8 cellular contexts compared by ENCODE assay signal in the genomic region with DNA sequence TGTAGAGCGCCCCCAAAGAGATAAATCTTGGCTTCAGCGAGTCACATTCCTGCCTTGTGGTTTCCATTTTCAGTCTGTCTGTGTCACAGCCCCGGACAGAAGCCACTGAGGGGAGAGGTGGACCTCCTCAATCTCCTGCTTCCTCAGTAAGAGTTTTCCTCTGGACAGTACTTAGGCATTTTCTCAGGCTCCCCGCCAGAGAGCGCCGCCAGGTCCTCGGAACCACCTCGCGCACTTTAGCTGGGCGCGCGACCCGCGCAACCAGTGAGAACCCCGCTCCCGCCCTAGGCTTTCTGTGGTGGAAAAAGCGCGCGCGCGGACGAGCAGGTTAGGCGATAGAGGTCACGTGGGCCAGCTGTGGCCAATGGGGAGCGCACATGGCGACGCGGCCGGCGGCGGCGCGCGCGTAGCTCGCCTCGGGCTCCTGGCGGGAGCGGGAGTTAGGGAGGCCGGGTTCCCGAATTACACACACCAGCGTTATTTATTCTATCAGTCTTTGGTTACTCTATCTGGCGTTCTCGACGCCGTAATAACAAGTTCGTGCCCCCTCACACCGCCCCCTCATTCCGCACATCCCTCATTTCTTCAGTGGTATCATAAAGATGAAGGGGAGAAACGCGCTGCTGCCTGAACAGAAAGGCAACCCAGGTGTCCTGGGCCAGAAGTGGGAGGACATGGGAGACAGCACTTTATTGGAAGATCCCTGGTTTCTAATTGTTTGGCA. TPM values are rescaled to one million over a fixed set of nuclear protein-coding genes. Genes with fewer than 3 reads are reported as not detected.
DNase-seq lines count a peak whose midpoint lies in the region; ATAC-seq lines count a peak whose summit lies in the region.

No MANE protein-coding gene starts in this region.

- H3K36me3 ChIP-seq in endocrine pancreas (ENCODE audit: control insufficient read depth, insufficient read depth, low read length): no peaks in the 10 kb centered on the region

- H3K4me1 ChIP-seq in endocrine pancreas (ENCODE audit: control insufficient read depth, insufficient read depth, low read length): no peaks in the 10 kb centered on the region

- no peaks in the 10 kb centered on the region for H3K9me3 ChIP-seq in endocrine pancreas (ENCODE audit: control insufficient read depth, low read length)

- peaks cover 18% of the 10 kb centered on the region for H3K4me1 Mint-ChIP-seq in activated CD8-positive, alpha-beta memory T cell treated with anti-CD3 and anti-CD28 coated beads, Interleukin-2, amount 10 ng/mL, durations not matched to agents 7 days and 5 days

- peak overlapping the region; percentile 79 for H3K4me3 Mint-ChIP-seq in activated CD8-positive, alpha-beta memory T cell treated with anti-CD3 and anti-CD28 coated beads, Interleukin-2, amount 10 ng/mL, durations not matched to agents 7 days and 5 days

- CTCF ChIA-PET in activated CD8-positive, alpha-beta memory T cell treated with anti-CD3 and anti-CD28 coated beads, Interleukin-2, amount 10 ng/mL, durations not matched to agents 7 days and 5 days (lab: Charles Lee): interaction anchor here (0.7 to 2.7 kb wide), 22 partner anchors 9 to 336 kb away, joined by 3 to 24 read pairs (median 4); partner anchors contain the start of genes ETV7, KCTD20, PXT1 and STK38

- peak overlapping the region; percentile 93 for H3K4me3 ChIP-seq in endocrine pancreas (ENCODE audit: control insufficient read depth, insufficient read depth, low read length)

- peak; percentile 90 for ATAC-seq in GM21381 (IDR thresholded peaks at IDR 0.05; ENCODE audit: unreplicated experiment)
- peak; percentile 98 for ATAC-seq in activated CD8-positive, alpha-beta memory T cell treated with anti-CD3 and anti-CD28 coated beads, Interleukin-2, amount 10 ng/mL, durations not matched to agents 7 days and 5 days

- H3K36me3 Mint-ChIP-seq in activated CD8-positive, alpha-beta memory T cell treated with anti-CD3 and anti-CD28 coated beads, Interleukin-2, amount 10 ng/mL, durations not matched to agents 7 days and 5 days: no peaks in the 10 kb centered on the region

- H3K27me3 Mint-ChIP-seq in activated CD8-positive, alpha-beta memory T cell treated with anti-CD3 and anti-CD28 coated beads, Interleukin-2, amount 10 ng/mL, durations not matched to agents 7 days and 5 days: no peaks in the 10 kb centered on the region

- DNase-seq in D341Med (ENCODE audit: low spot score) (peak; percentile 99), HUDEP-2 (lab: John Stamatoyannopoulos, UW; ENCODE audit: unreplicated experiment in 76 of 76) (peak; percentile 67 to 100 (median 99)), NOMO-1 treated with DMSO at 0.1 percent for 48 hours (lab: John Stamatoyannopoulos, UW; ENCODE audit: unreplicated experiment) (peak; percentile 99), mesenteric fat pad (ENCODE audit: low spot score) (peak; percentile 99)
- DNase-seq in activated CD8-positive, alpha-beta memory T cell treated with anti-CD3 and anti-CD28 coated beads, Interleukin-2, amount 10 ng/mL, durations not matched to agents 7 days and 5 days: peak; percentile 99
- DNase-seq in stimulated activated CD8-positive, alpha-beta memory T cell treated with anti-CD3 and anti-CD28 coated beads, Interleukin-15, amount 100 ng/mL, for 1 hour (ENCODE audit: low read depth): peak; percentile 96

- H3K27ac Mint-ChIP-seq in activated CD8-positive, alpha-beta memory T cell treated with anti-CD3 and anti-CD28 coated beads, Interleukin-2, amount 10 ng/mL, durations not matched to agents 7 days and 5 days: peak overlapping the region; percentile 86

- H3K9ac ChIP-seq in endocrine pancreas (ENCODE audit: control insufficient read depth, insufficient read depth, low read length): peak overlapping the region; percentile 95

- no peaks in the 10 kb centered on the region for H3K9me3 Mint-ChIP-seq in activated CD8-positive, alpha-beta memory T cell treated with anti-CD3 and anti-CD28 coated beads, Interleukin-2, amount 10 ng/mL, durations not matched to agents 7 days and 5 days (ENCODE audit: low read depth)

- no peaks in the 10 kb centered on the region for H3K27me3 ChIP-seq in endocrine pancreas (ENCODE audit: control insufficient read depth, insufficient read depth, low read length)

RNA-seq across cellular contexts. Expression of gene PXT1, which starts 19.4 kb away (rescaled TPM):
- total RNA-seq in activated CD8-positive, alpha-beta memory T cell treated with anti-CD3 and anti-CD28 coated beads, Interleukin-2, amount 10 ng/mL, durations not matched to agents 7 days and 5 days: under 1 TPM in 1 of 2 experiments, not detected in 1; 0.32 TPM
- not detected for total RNA-seq in mesenteric fat pad

RNA-seq across cellular contexts. Expression of gene KCTD20, which starts 19.5 kb away (rescaled TPM):
- 10 to 100 TPM; 53.9 to 65.0 TPM for total RNA-seq in activated CD8-positive, alpha-beta memory T cell treated with anti-CD3 and anti-CD28 coated beads, Interleukin-2, amount 10 ng/mL, durations not matched to agents 7 days and 5 days
- 81.7 TPM for total RNA-seq in mesenteric fat pad

RNA-seq across cellular contexts. Expression of gene ETV7, which starts 35.8 kb away (rescaled TPM):
- 10 to 100 TPM in 1 of 2 experiments, 1 to 10 TPM in 1; 5.9 to 19.7 TPM for total RNA-seq in activated CD8-positive, alpha-beta memory T cell treated with anti-CD3 and anti-CD28 coated beads, Interleukin-2, amount 10 ng/mL, durations not matched to agents 7 days and 5 days
- 0.29 TPM for total RNA-seq in mesenteric fat pad

Comparison
In these comparisons a context has a peak if more than half of its experiments do, and no peak if none do; other contexts are left out.
1. Peak in every context shown above with its lines: DNase-seq, ATAC-seq and H3K4me3 ChIP-seq.